ENCODE assay signal across 17 cellular contexts in genomic region chr3:124144035-124144814, GRCh38.
DNase-seq lines count a peak whose midpoint lies in the region; ATAC-seq and TF ChIP-seq lines count a peak whose summit lies in the region.
"Had no signal": no experiment of that assay in that cellular context is flagged by ENCODE, and none has a peak within 500 bp of the region (broad histone marks: within the 10 kb centered on the region; RNA-seq: fewer than 3 reads in every experiment).

No MANE protein-coding gene starts in this region.

- H3K4me1 ChIP-seq in heart left ventricle: peaks cover 0 to 43% (median 22%) of the 10 kb centered on the region in 12 donors
- peaks cover 0 to 11% of the 10 kb centered on the region in 2 donors for H3K4me1 ChIP-seq in right atrium auricular region
- H3K4me1 ChIP-seq in HEK293 (ENCODE audit: control insufficient read depth, insufficient read depth, low read length): no peaks in the 10 kb centered on the region
- H3K4me1 ChIP-seq in osteoblast (ENCODE audit: insufficient read depth, low read length): no peaks in the 10 kb centered on the region

- intact Hi-C loops in heart left ventricle (cut with DNase I): no loop called here

- no peaks in the 10 kb centered on the region for H3K79me2 ChIP-seq in osteoblast (ENCODE audit: insufficient read depth, low read length)

- peak overlapping the region; percentile 58 for H3K27ac Mint-ChIP-seq in endothelial cell (ENCODE audit: unreplicated experiment)
- H3K27ac Mint-ChIP-seq: B cell; CD4-positive, alpha-beta T cell; IgD-negative memory B cell had no signal

- POLR2A ChIA-PET in HEK293 (lab: Yijun Ruan, JAX): no interaction called here

- no peaks in the 10 kb centered on the region for H3K9me3 Mint-ChIP-seq in endothelial cell (ENCODE audit: unreplicated experiment)
- H3K9me3 Mint-ChIP-seq: CD4-positive, alpha-beta T cell had no signal

- no peak overlapping the region for H3K4me2 ChIP-seq in osteoblast (ENCODE audit: insufficient read depth, low read length)

- peaks cover 18% of the 10 kb centered on the region for H3K36me3 Mint-ChIP-seq in endothelial cell (ENCODE audit: low read depth, unreplicated experiment)
- H3K36me3 Mint-ChIP-seq: IgD-negative memory B cell had no signal

- H3K36me3 ChIP-seq in heart left ventricle (no peaks in the 10 kb centered on the region), right atrium auricular region (no peaks in the 10 kb centered on the region), HEK293 (ENCODE audit: control insufficient read depth in 2 of 2, insufficient read depth in 1 of 2, low read length in 2 of 2) (no peaks in the 10 kb centered on the region), osteoblast (ENCODE audit: insufficient read depth, low read length) (no peaks in the 10 kb centered on the region)

- 68 to 74% (median 72%) methylated on average over 6 of the region's 6 CpGs for WGBS in heart left ventricle, 4 donors

- TF ChIP-seq CTCF in heart left ventricle (IDR thresholded peaks at IDR 0.05): no peak
- no peak for TF ChIP-seq CTCF in right atrium auricular region (IDR thresholded peaks at IDR 0.05)
- no peak for TF ChIP-seq CTCF in HEK293 (tag by site-specific recombination; IDR thresholded peaks at IDR 0.05)
- no peak for TF ChIP-seq CTCF in endothelial cell (IDR thresholded peaks at IDR 0.05; ENCODE audit: unreplicated experiment)
- TF ChIP-seq CTCF in osteoblast (IDR thresholded peaks at IDR 0.05; ENCODE audit: extremely low read depth, low read depth, low read length): no peak
- TF ChIP-seq CTCF in GM20000 (IDR thresholded peaks at IDR 0.05; ENCODE audit: extremely low read depth, missing control alignments): no peak

- peak in 2 of 5 donors; percentile 21 to 37 for DNase-seq in heart left ventricle
- DNase-seq in right atrium auricular region (ENCODE audit: low spot score): no peak
- no peak for DNase-seq in endothelial cell (ENCODE audit: low spot score)
- peak; percentile 27 for DNase-seq in osteoblast (ENCODE audit: insufficient read length, low spot score, missing footprints)
- DNase-seq in NOMO-1 treated with DMSO at 0.1 percent for 48 hours (lab: John Stamatoyannopoulos, UW; ENCODE audit: unreplicated experiment): no peak
- DNase-seq in GM20000 (ENCODE audit: low spot score): no peak
- DNase-seq: C1 segment of cervical spinal cord; CD4-positive, alpha-beta T cell; DMS153; DMS79 treated with DMSO at 0.1 percent for 48 hours; EL; GDM1; HCEC 1CT had no signal

- TF ChIP-seq POLR2A in heart left ventricle (IDR thresholded peaks at IDR 0.05): no peak

- CTCF ChIA-PET in HEK293 (lab: Yijun Ruan, JAX): no interaction called here

- H4K20me1 ChIP-seq in osteoblast (ENCODE audit: insufficient read depth, low read length): no peaks in the 10 kb centered on the region

- H3K27ac ChIP-seq in heart left ventricle: no peak overlapping the region
- H3K27ac ChIP-seq in right atrium auricular region: no peak overlapping the region
- H3K27ac ChIP-seq in HEK293 (ENCODE audit: extremely low read depth, low read depth, low read length): no peak overlapping the region
- no peak overlapping the region for H3K27ac ChIP-seq in osteoblast (ENCODE audit: low read depth, low read length)

- no peak overlapping the region for H3K4me3 ChIP-seq in heart left ventricle
- H3K4me3 ChIP-seq in right atrium auricular region: no peak overlapping the region
- H3K4me3 ChIP-seq in HEK293 (ENCODE audit: low read depth, low read length): no peak overlapping the region
- no peak overlapping the region for H3K4me3 ChIP-seq in osteoblast (ENCODE audit: insufficient read depth, low read length)

- H3K9me3 ChIP-seq in heart left ventricle: no peaks in the 10 kb centered on the region
- H3K9me3 ChIP-seq in right atrium auricular region: no peaks in the 10 kb centered on the region
- no peaks in the 10 kb centered on the region for H3K9me3 ChIP-seq in HEK293 (ENCODE audit: control insufficient read depth, insufficient read depth, low read depth, low read length)
- H3K9me3 ChIP-seq in osteoblast (ENCODE audit: low read depth, low read length): no peaks in the 10 kb centered on the region

- ATAC-seq in heart left ventricle (peak; percentile 24 to 69 (median 68)), HG02938 (IDR thresholded peaks at IDR 0.05; ENCODE audit: unreplicated experiment) (no peak)

- H3K4me1 Mint-ChIP-seq in endothelial cell (ENCODE audit: unreplicated experiment): peaks cover 40% of the 10 kb centered on the region
- H3K4me1 Mint-ChIP-seq: B cell, IgD-negative memory B cell had no signal

- no peak overlapping the region for H2AFZ ChIP-seq in osteoblast (ENCODE audit: low read length)

- H3K27me3 ChIP-seq in heart left ventricle (no peaks in the 10 kb centered on the region), right atrium auricular region (no peaks in the 10 kb centered on the region), osteoblast (ENCODE audit: insufficient read depth, low read length) (peaks cover 42% of the 10 kb centered on the region)

- H3K4me3 Mint-ChIP-seq in endothelial cell (ENCODE audit: unreplicated experiment): no peak overlapping the region
- H3K4me3 Mint-ChIP-seq: B cell; CD4-positive, alpha-beta T cell; IgD-negative memory B cell had no signal

- peaks cover 8% of the 10 kb centered on the region for H3K27me3 Mint-ChIP-seq in endothelial cell (ENCODE audit: unreplicated experiment)
- H3K27me3 Mint-ChIP-seq: IgD-negative memory B cell had no signal

TF ChIP-seq in HEK293, 187 proteins besides CTCF, POLR2A, EP300 and RAD21:
- TF ChIP-seq ZNF513 (tag by site-specific recombination; IDR thresholded peaks at IDR 0.05) (peak; percentile 99), ZNF529 (tag by site-specific recombination; IDR thresholded peaks at IDR 0.05; ENCODE audit: insufficient replicate concordance) (no peak), EGR2 (tag by site-specific recombination; IDR thresholded peaks at IDR 0.05; ENCODE audit: low read depth) (peak; percentile 34; the same call in 1 of the 2 replicates), ZIC2 (tag by site-specific recombination; IDR thresholded peaks at IDR 0.05) (no peak), GLIS1 (tag by site-specific recombination; IDR thresholded peaks at IDR 0.05) (no peak), ZNF624 (tag by site-specific recombination; IDR thresholded peaks at IDR 0.05) (no peak), TCF7L2 (IDR thresholded peaks at IDR 0.05; ENCODE audit: borderline replicate concordance, low read depth, low read length) (no peak), ZNF843 (tag by site-specific recombination; IDR thresholded peaks at IDR 0.05) (no peak), ZNF175 (tag by site-specific recombination; IDR thresholded peaks at IDR 0.05) (no peak), FEZF1 (tag by site-specific recombination; IDR thresholded peaks at IDR 0.05) (no peak), IKZF3 (tag by site-specific recombination; IDR thresholded peaks at IDR 0.05) (no peak), ZBTB7A (tag by site-specific recombination; IDR thresholded peaks at IDR 0.05; ENCODE audit: low read depth) (no peak), BCL11B (tag by site-specific recombination; IDR thresholded peaks at IDR 0.05; ENCODE audit: low read depth) (no peak)
- TF ChIP-seq, protein P1, sequence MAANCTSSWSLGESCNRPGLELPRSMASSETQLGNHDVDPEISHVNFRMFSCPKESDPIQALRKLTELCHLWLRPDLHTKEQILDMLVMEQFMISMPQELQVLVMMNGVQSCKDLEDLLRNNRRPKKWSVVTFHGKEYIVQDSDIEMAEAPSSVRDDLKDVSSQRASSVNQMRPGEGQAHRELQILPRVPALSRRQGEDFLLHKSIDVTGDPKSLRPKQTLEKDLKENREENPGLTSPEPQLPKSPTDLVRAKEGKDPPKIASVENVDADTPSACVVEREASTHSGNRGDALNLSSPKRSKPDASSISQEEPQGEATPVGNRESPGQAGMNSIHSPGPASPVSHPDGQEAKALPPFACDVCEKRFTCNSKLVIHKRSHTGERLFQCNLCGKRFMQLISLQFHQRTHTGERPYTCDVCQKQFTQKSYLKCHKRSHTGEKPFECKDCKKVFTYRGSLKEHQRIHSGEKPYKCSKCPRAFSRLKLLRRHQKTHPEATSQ (tag by site-specific recombination; IDR thresholded peaks at IDR 0.05): no peak
